ENCODE assay signal across 1 cellular context in the genomic region with DNA sequence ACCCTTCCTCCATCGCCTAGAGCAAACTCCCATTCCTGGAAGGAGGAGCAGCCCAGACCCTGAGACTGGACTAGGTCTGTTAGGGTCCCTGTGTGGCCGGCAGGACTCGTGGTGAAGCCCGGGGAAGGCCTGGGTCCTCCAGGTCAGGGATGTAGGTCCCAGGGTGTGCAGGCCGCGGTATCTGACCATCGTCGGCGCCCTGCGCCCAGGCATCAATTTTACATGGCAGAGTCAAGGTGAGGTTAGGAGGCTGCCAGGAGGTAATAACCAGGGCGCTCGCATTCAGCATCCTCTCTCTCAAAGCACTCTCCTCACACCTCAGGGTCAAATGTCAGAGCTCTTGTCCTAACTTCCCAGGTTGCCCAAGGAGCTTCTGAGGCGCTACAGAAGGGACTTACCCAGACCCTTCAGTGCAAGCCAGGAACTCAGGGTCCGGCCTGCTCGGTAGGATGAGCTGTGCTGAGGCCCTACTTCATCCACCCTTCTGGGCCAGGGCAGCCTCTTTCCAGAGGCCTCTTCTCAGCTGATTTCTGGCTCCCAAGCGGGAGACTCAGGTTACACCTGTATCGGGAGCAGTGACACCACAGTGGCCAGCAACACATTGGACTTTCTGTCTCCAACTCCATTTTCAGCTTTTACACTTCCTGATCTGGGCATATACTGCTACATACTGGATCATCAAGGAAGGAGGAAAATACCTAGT.
TF ChIP-seq lines count a peak whose summit lies in the region.

No MANE protein-coding gene starts in this region.

TF ChIP-seq in IMR-90, 13 proteins besides CTCF, POLR2A, EP300 and RAD21 (continued from another document):
- TF ChIP-seq, protein P1, sequence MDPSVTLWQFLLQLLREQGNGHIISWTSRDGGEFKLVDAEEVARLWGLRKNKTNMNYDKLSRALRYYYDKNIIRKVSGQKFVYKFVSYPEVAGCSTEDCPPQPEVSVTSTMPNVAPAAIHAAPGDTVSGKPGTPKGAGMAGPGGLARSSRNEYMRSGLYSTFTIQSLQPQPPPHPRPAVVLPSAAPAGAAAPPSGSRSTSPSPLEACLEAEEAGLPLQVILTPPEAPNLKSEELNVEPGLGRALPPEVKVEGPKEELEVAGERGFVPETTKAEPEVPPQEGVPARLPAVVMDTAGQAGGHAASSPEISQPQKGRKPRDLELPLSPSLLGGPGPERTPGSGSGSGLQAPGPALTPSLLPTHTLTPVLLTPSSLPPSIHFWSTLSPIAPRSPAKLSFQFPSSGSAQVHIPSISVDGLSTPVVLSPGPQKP (IDR thresholded peaks at IDR 0.05; ENCODE audit: borderline replicate concordance, low read depth, low read length), result no peak
- no peak for TF ChIP-seq RCOR1 (IDR thresholded peaks at IDR 0.05; ENCODE audit: insufficient replicate concordance, low read length)
